Comparison of ENCODE assay signal across 8 cellular contexts in genomic region chr1:66542811-66543767, GRCh38. TPM values are rescaled to one million over a fixed set of nuclear protein-coding genes. Genes with fewer than 3 reads are reported as not detected.
DNase-seq lines count a peak whose midpoint lies in the region; ATAC-seq and TF ChIP-seq lines count a peak whose summit lies in the region.

No MANE protein-coding gene starts in this region.

- H3K27ac Mint-ChIP-seq in activated CD8-positive, alpha-beta T cell treated with anti-CD3 and anti-CD28 coated beads, Interleukin-2, amount 10 ng/mL, durations not matched to agents 7 days and 5 days: no peak overlapping the region

- no peak overlapping the region for H3K4me3 ChIP-seq in upper lobe of left lung

- TF ChIP-seq CTCF in upper lobe of left lung (IDR thresholded peaks at IDR 0.05): no peak

- peaks cover 8% of the 10 kb centered on the region for H3K27me3 Mint-ChIP-seq in activated CD8-positive, alpha-beta T cell treated with anti-CD3 and anti-CD28 coated beads, Interleukin-2, amount 10 ng/mL, durations not matched to agents 7 days and 5 days (ENCODE audit: low read depth)

- peaks cover 0 to 11% (median 4%) of the 10 kb centered on the region in 4 donors for H3K4me1 ChIP-seq in upper lobe of left lung

- ATAC-seq in upper lobe of left lung (ENCODE audit: low FRiP score in 2 of 2): peak; percentile 24 to 73
- no peak for ATAC-seq in activated CD8-positive, alpha-beta T cell treated with anti-CD3 and anti-CD28 coated beads, Interleukin-2, amount 10 ng/mL, durations not matched to agents 7 days and 5 days
- ATAC-seq in HG02571 (IDR thresholded peaks at IDR 0.05; ENCODE audit: unreplicated experiment): no peak

- no peak for TF ChIP-seq POLR2A in upper lobe of left lung (IDR thresholded peaks at IDR 0.05)

- peak in 1 of 4 donors; percentile 65 for TF ChIP-seq EP300 in upper lobe of left lung (IDR thresholded peaks at IDR 0.05)

- no peaks in the 10 kb centered on the region for H3K4me1 Mint-ChIP-seq in activated CD8-positive, alpha-beta T cell treated with anti-CD3 and anti-CD28 coated beads, Interleukin-2, amount 10 ng/mL, durations not matched to agents 7 days and 5 days (ENCODE audit: low read depth)

- H3K4me3 Mint-ChIP-seq in activated CD8-positive, alpha-beta T cell treated with anti-CD3 and anti-CD28 coated beads, Interleukin-2, amount 10 ng/mL, durations not matched to agents 7 days and 5 days: no peak overlapping the region

- peak; percentile 92 for DNase-seq in NCI-H1092 treated with DMSO at 0.1 percent for 48 hours (lab: John Stamatoyannopoulos, UW)
- DNase-seq in anterior cingulate cortex (lab: John Stamatoyannopoulos, UW): peak in 35 of 58 donors; percentile 5 to 90 (median 44)
- peak; percentile 36 for DNase-seq in kidney glomerular epithelial cell (lab: John Stamatoyannopoulos, UW)
- DNase-seq in upper lobe of left lung: no peak
- no peak for DNase-seq in NK-92 (lab: John Stamatoyannopoulos, UW; ENCODE audit: unreplicated experiment)
- no peak for DNase-seq in activated CD8-positive, alpha-beta T cell treated with anti-CD3 and anti-CD28 coated beads, Interleukin-2, amount 10 ng/mL, durations not matched to agents 7 days and 5 days
- no peak for DNase-seq in SKM-1 (lab: John Stamatoyannopoulos, UW; ENCODE audit: unreplicated experiment)

- H3K27me3 ChIP-seq in upper lobe of left lung: no peaks in the 10 kb centered on the region

- H3K9me3 Mint-ChIP-seq in activated CD8-positive, alpha-beta T cell treated with anti-CD3 and anti-CD28 coated beads, Interleukin-2, amount 10 ng/mL, durations not matched to agents 7 days and 5 days (ENCODE audit: insufficient read depth): no peaks in the 10 kb centered on the region

- WGBS in upper lobe of left lung, 2 donors: 48 to 49% methylated on average over 8 of the region's 8 CpGs

- POLR2A ChIA-PET in activated CD8-positive, alpha-beta T cell treated with anti-CD3 and anti-CD28 coated beads, Interleukin-2, amount 10 ng/mL, durations not matched to agents 7 days and 5 days (lab: Charles Lee): no interaction called here

- H3K36me3 ChIP-seq in upper lobe of left lung: no peaks in the 10 kb centered on the region

- peak overlapping the region; percentile 30 to 65 (median 41) for H3K27ac ChIP-seq in upper lobe of left lung

- CTCF ChIA-PET in activated CD8-positive, alpha-beta T cell treated with anti-CD3 and anti-CD28 coated beads, Interleukin-2, amount 10 ng/mL, durations not matched to agents 7 days and 5 days (lab: Charles Lee): no interaction called here

- no peaks in the 10 kb centered on the region for H3K9me3 ChIP-seq in upper lobe of left lung

- no peaks in the 10 kb centered on the region for H3K36me3 Mint-ChIP-seq in activated CD8-positive, alpha-beta T cell treated with anti-CD3 and anti-CD28 coated beads, Interleukin-2, amount 10 ng/mL, durations not matched to agents 7 days and 5 days (ENCODE audit: low read depth)

RNA-seq across cellular contexts. Expression of gene SGIP1, which starts 9.1 kb away (rescaled TPM):
- total RNA-seq in upper lobe of left lung: 10 to 100 TPM in 3 of 6 donors, 1 to 10 TPM in 3; 5.8 to 29.3 (median 10.0) TPM
- not detected for total RNA-seq in activated CD8-positive, alpha-beta T cell treated with anti-CD3 and anti-CD28 coated beads, Interleukin-2, amount 10 ng/mL, durations not matched to agents 7 days and 5 days

Comparison
In these comparisons a context has a peak if more than half of its experiments do, and no peak if none do; other contexts are left out.
1. DNase-seq: peak in NCI-H1092 treated with DMSO at 0.1 percent for 48 hours (single experiment), anterior cingulate cortex (35 of 58) and kidney glomerular epithelial cell (single experiment); none in upper lobe of left lung (0 of 2), NK-92 (single experiment), activated CD8-positive, alpha-beta T cell treated with anti-CD3 and anti-CD28 coated beads, Interleukin-2, amount 10 ng/mL, durations not matched to agents 7 days and 5 days (single experiment) and SKM-1 (single experiment).
2. ATAC-seq: peak in upper lobe of left lung (2 of 2); none in activated CD8-positive, alpha-beta T cell treated with anti-CD3 and anti-CD28 coated beads, Interleukin-2, amount 10 ng/mL, durations not matched to agents 7 days and 5 days (single experiment) and HG02571 (single experiment).
3. RNA of gene SGIP1, which starts 9.1 kb away (total RNA-seq): 5.8 to 29.3 TPM in upper lobe of left lung; not detected in activated CD8-positive, alpha-beta T cell treated with anti-CD3 and anti-CD28 coated beads, Interleukin-2, amount 10 ng/mL, durations not matched to agents 7 days and 5 days; every median in the first group is over 4 times any median in the second.